ENCODE assay signal across 12 cellular contexts in the genomic region with DNA sequence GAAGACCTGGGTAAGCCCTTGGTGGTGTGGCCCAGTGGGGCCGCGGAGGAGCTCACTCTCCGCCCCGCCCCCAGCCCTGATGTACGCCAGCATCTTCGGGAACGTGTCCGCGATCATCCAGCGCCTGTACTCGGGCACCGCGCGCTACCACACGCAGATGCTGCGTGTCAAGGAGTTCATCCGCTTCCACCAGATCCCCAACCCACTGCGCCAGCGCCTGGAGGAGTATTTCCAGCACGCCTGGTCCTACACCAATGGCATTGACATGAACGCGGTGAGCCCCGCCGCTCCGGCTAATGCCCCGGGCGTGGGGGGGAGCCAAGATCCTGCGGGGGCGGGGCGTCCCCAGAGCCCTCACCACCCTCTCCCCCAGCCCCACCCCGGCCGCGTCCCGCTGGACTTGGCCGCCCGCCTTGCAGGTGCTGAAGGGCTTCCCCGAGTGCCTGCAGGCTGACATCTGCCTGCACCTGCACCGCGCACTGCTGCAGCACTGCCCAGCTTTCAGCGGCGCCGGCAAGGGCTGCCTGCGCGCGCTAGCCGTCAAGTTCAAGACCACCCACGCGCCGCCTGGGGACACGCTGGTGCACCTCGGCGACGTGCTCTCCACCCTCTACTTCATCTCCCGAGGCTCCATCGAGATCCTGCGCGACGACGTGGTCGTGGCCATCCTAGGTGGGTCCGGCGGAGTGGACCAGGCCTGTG. TPM values are rescaled to one million over a fixed set of nuclear protein-coding genes. Genes with fewer than 3 reads are reported as not detected.
DNase-seq lines count a peak whose midpoint lies in the region; ATAC-seq, FAIRE-seq and TF ChIP-seq lines count a peak whose summit lies in the region.
"Had no signal": no experiment of that assay in that cellular context is flagged by ENCODE, and none has a peak within 500 bp of the region (broad histone marks: within the 10 kb centered on the region; RNA-seq: fewer than 3 reads in every experiment).

No MANE protein-coding gene starts in this region.

- BruUV-seq in endothelial cell of umbilical vein (replicated peaks; lab: Mats Ljungman, UMichigan): no TSS peak

- peak; percentile 52 for ATAC-seq in RWPE2 (ENCODE audit: low read depth)

- no peaks in the 10 kb centered on the region for H4K20me1 ChIP-seq in endothelial cell of umbilical vein (replicated peaks; ENCODE audit: control insufficient read depth, extremely low read depth, insufficient read depth, low read length)

- TF ChIP-seq CTCF in RWPE2 (IDR thresholded peaks at IDR 0.05; ENCODE audit: poor library complexity, severe bottlenecking): no peak
- no peak for TF ChIP-seq CTCF in endothelial cell of umbilical vein (IDR thresholded peaks at IDR 0.05; ENCODE audit: extremely low read depth in 1 of 2, insufficient read depth in 1 of 2, low read depth in 1 of 2, low read length in 2 of 2)

- POLR2A ChIA-PET in endothelial cell of umbilical vein (lab: Charles Lee): no interaction called here

- H3K36me3 ChIP-seq in RWPE2 (ENCODE audit: low read depth) (no peaks in the 10 kb centered on the region), endothelial cell of umbilical vein (ENCODE audit: control insufficient read depth in 2 of 2, extremely low read depth in 1 of 2, insufficient read depth in 2 of 2, low read length in 2 of 2) (no peaks in the 10 kb centered on the region)

- dilution Hi-C loops in endothelial cell of umbilical vein (cut with MboI; ENCODE audit: extremely low pct_ligation_motif_present, low sequenced_read_pairs): no loop called here

- H3K9me3 ChIP-seq in RWPE2 (ENCODE audit: severe bottlenecking) (no peaks in the 10 kb centered on the region), endothelial cell of umbilical vein (replicated peaks; ENCODE audit: control insufficient read depth, insufficient read depth, low read length) (no peaks in the 10 kb centered on the region)

- intact Hi-C loops in endothelial cell of umbilical vein (cut with micrococcal nuclease): no loop called here

- no peak for FAIRE-seq in endothelial cell of umbilical vein (lab: Jason Lieb, UNC)

- no peaks in the 10 kb centered on the region for H3K4me1 ChIP-seq in RWPE2 (ENCODE audit: insufficient read depth, poor library complexity, severe bottlenecking)
- H3K4me1 ChIP-seq in endothelial cell of umbilical vein (ENCODE audit: control insufficient read depth, extremely low read depth, insufficient read depth, low read length): no peaks in the 10 kb centered on the region

- H3K27ac ChIP-seq in RWPE2 (ENCODE audit: poor library complexity, severe bottlenecking) (no peak overlapping the region), endothelial cell of umbilical vein (ENCODE audit: insufficient read depth, low read depth, low read length) (no peak overlapping the region)
- H3K27ac ChIP-seq: VCaP had no signal

- H3K4me3 ChIP-seq in RWPE2 (ENCODE audit: severe bottlenecking): no peak overlapping the region
- H3K4me3 ChIP-seq in endothelial cell of umbilical vein (replicated peaks in 1 of 3; ENCODE audit: insufficient read depth in 1 of 3, low read depth in 1 of 3, low read length in 3 of 3): no peak overlapping the region

- H3K9ac ChIP-seq in endothelial cell of umbilical vein (replicated peaks; ENCODE audit: extremely low read depth, insufficient read depth, low read length): no peak overlapping the region

- H2AFZ ChIP-seq in endothelial cell of umbilical vein (ENCODE audit: low read depth, low read length): peak overlapping the region; percentile 52

- DNase-seq in NCI-H1417 (lab: John Stamatoyannopoulos, UW) (peak; percentile 37 to 77 (median 66)), NCI-H1417 treated with DMSO at 0.1 percent for 48 hours (lab: John Stamatoyannopoulos, UW) (no peak), RWPE2 (ENCODE audit: low spot score) (peak; percentile 58), endothelial cell of umbilical vein (ENCODE audit: low read depth, low spot score) (no peak), retina (peak; percentile 63), kidney tubule cell (ENCODE audit: low spot score) (no peak), NCI-H510A treated with DMSO at 0.1 percent for 48 hours (lab: John Stamatoyannopoulos, UW) (no peak), COLO668 (lab: John Stamatoyannopoulos, UW; ENCODE audit: unreplicated experiment) (no peak)
- DNase-seq: 8988T, NCI-H524 treated with DMSO at 0.1 percent for 48 hours had no signal

- no peaks in the 10 kb centered on the region for H3K9me1 ChIP-seq in endothelial cell of umbilical vein (replicated peaks; ENCODE audit: control insufficient read depth, extremely low read depth, insufficient read depth, low read length)

- no peaks in the 10 kb centered on the region for H3K79me2 ChIP-seq in endothelial cell of umbilical vein (ENCODE audit: control insufficient read depth, insufficient read depth, low read length)

- H3K4me2 ChIP-seq in endothelial cell of umbilical vein (ENCODE audit: insufficient read depth, low read length): no peak overlapping the region

- H3K27me3 ChIP-seq in RWPE2 (ENCODE audit: insufficient read depth, poor library complexity, severe bottlenecking): peaks cover 24% of the 10 kb centered on the region
- peaks cover 18 to 19% of the 10 kb centered on the region in 2 experiments for H3K27me3 ChIP-seq in endothelial cell of umbilical vein (ENCODE audit: control insufficient read depth in 2 of 2, insufficient read depth in 2 of 2, low read length in 2 of 2)

- CTCF ChIA-PET in endothelial cell of umbilical vein (lab: Charles Lee): interaction anchor here (1.0 kb wide), 1 partner anchor 85 kb away, joined by 3 read pairs; no protein-coding TSS in a partner anchor

- no peak for TF ChIP-seq POLR2A in endothelial cell of umbilical vein (IDR thresholded peaks at IDR 0.05; ENCODE audit: low read depth, low read length)

TF ChIP-seq in endothelial cell of umbilical vein, 7 proteins besides CTCF, POLR2A, EP300 and RAD21:
- TF ChIP-seq GATA2 (IDR thresholded peaks at IDR 0.05; ENCODE audit: insufficient read depth, insufficient read length, low read depth, low read length): no peak
- TF ChIP-seq JUN (IDR thresholded peaks at IDR 0.05; ENCODE audit: borderline replicate concordance, insufficient read depth, insufficient read length, low read depth): no peak
- TF ChIP-seq POLR2AphosphoS5 (IDR thresholded peaks at IDR 0.05; ENCODE audit: insufficient read depth, low read depth, low read length): no peak
- peak; percentile 53 for TF ChIP-seq EZH2 (IDR thresholded peaks at IDR 0.05; ENCODE audit: borderline replicate concordance, low read depth, low read length, severe bottlenecking)

RNA-seq across cellular contexts. Expression of gene DCAF7, which starts 12.1 kb away (rescaled TPM):
- total RNA-seq in endothelial cell of umbilical vein: 89.6 and 100 TPM in 2 replicates
- 82.8 and 88.2 TPM in 2 replicates for polyA plus RNA-seq in endothelial cell of umbilical vein
- 56.9 and 63.4 TPM in 2 replicates for polyA plus RNA-seq in endothelial cell of umbilical vein (2011; cell fraction: cytosol; rRNA removed)
- 52.2 and 55.6 TPM in 2 replicates for polyA plus RNA-seq in endothelial cell of umbilical vein (2011; cell fraction: nucleus; rRNA removed)
- 64.1 and 72.1 TPM in 2 replicates for polyA plus RNA-seq in endothelial cell of umbilical vein (2012)
- 140 and 148 TPM in 2 replicates for polyA minus RNA-seq in endothelial cell of umbilical vein
- 47.5 TPM for polyA minus RNA-seq in endothelial cell of umbilical vein (2011; cell fraction: cytosol; rRNA and poly(A)+ RNA removed)
- 24.4 and 26.9 TPM in 2 replicates for polyA minus RNA-seq in endothelial cell of umbilical vein (2011; cell fraction: nucleus; rRNA and poly(A)+ RNA removed)

RNA-seq across cellular contexts. Expression of gene KCNH6, which starts 15.0 kb away (rescaled TPM):
- total RNA-seq in endothelial cell of umbilical vein: not detected in 2 replicates
- 0.07 and 0.13 TPM in 2 replicates for polyA plus RNA-seq in endothelial cell of umbilical vein
- 0.03 and 0.07 TPM in 2 replicates for polyA plus RNA-seq in endothelial cell of umbilical vein (2011; cell fraction: cytosol; rRNA removed)
- 0.11 and 0.22 TPM in 2 replicates for polyA plus RNA-seq in endothelial cell of umbilical vein (2011; cell fraction: nucleus; rRNA removed)
- polyA plus RNA-seq in endothelial cell of umbilical vein (2012): 0.11 and 0.12 TPM in 2 replicates
- 0.17 TPM in 1 of 2 replicates, not detected in the other for polyA minus RNA-seq in endothelial cell of umbilical vein
- polyA minus RNA-seq in endothelial cell of umbilical vein (2011; cell fraction: cytosol; rRNA and poly(A)+ RNA removed): not detected
- not detected in 2 replicates for polyA minus RNA-seq in endothelial cell of umbilical vein (2011; cell fraction: nucleus; rRNA and poly(A)+ RNA removed)
- total RNA-seq: right cardiac atrium had no signal
- polyA plus RNA-seq: right cardiac atrium had no signal

Comparison
In these comparisons a context has a peak if more than half of its experiments do, and no peak if none do; other contexts are left out.
1. DNase-seq: peak in NCI-H1417 (3 of 3), RWPE2 (single experiment) and retina (single experiment); none in NCI-H1417 treated with DMSO at 0.1 percent for 48 hours (single experiment), endothelial cell of umbilical vein (single experiment), kidney tubule cell (single experiment), NCI-H510A treated with DMSO at 0.1 percent for 48 hours (single experiment) and COLO668 (single experiment).